Comparison of ENCODE assay signal across 8 cellular contexts in genomic region chr12:109291531-109292341, GRCh38. TPM values are rescaled to one million over a fixed set of nuclear protein-coding genes. Genes with fewer than 3 reads are reported as not detected.
A peak's percentile ranks its signal among the peaks of the same experiment; 100 is the strongest.
DNase-seq lines count a peak whose midpoint lies in the region; ATAC-seq and TF ChIP-seq lines count a peak whose summit lies in the region.

No MANE protein-coding gene starts in this region.

- H3K4me1 ChIP-seq in GM23338 (ENCODE audit: insufficient read depth) = no peaks in the 10 kb centered on the region; the same call in 1 of the 2 replicates

- ATAC-seq in GM23338 = peak; percentile 90
- ATAC-seq in HG03280 (IDR thresholded peaks at IDR 0.05; ENCODE audit: unreplicated experiment) = no peak
- ATAC-seq in GM19035 (IDR thresholded peaks at IDR 0.05; ENCODE audit: unreplicated experiment) = no peak

- no peaks in the 10 kb centered on the region for H3F3A ChIP-seq in GM23338 (replicated peaks; ENCODE audit: low read depth)

- no peaks in the 10 kb centered on the region for H3K79me2 ChIP-seq in GM23338 (replicated peaks; ENCODE audit: insufficient read depth)

- peak overlapping the region; percentile 51; the same call in 2 of the 3 replicates for H3K4me3 Mint-ChIP-seq in GM23338
- H3K4me3 Mint-ChIP-seq in activated T-cell treated with anti-CD3 and anti-CD28 coated beads, Interleukin-2, amount 50 U/mL, for 24 hours = no peak overlapping the region

- no peak overlapping the region for H3K27ac Mint-ChIP-seq in GM23338
- no peak overlapping the region for H3K27ac Mint-ChIP-seq in activated T-cell treated with anti-CD3 and anti-CD28 coated beads, Interleukin-2, amount 50 U/mL, for 24 hours

- H3K27me3 ChIP-seq in GM23338 (ENCODE audit: insufficient read depth) = no peaks in the 10 kb centered on the region

- no peaks in the 10 kb centered on the region for H3K36me3 ChIP-seq in GM23338 (ENCODE audit: insufficient read depth)

- TF ChIP-seq CTCF in GM23338 (conservative IDR thresholded peaks at IDR 0.05; ENCODE audit: low read depth in 2 of 2) (no peak), foreskin fibroblast (IDR thresholded peaks at IDR 0.05; ENCODE audit: low read depth, low read length) (no peak)

- H3K9me2 ChIP-seq in GM23338 (ENCODE audit: insufficient read depth) = no peaks in the 10 kb centered on the region

- peaks cover 13% of the 10 kb centered on the region for H3K4me1 Mint-ChIP-seq in GM23338
- no peaks in the 10 kb centered on the region for H3K4me1 Mint-ChIP-seq in activated T-cell treated with anti-CD3 and anti-CD28 coated beads, Interleukin-2, amount 50 U/mL, for 24 hours (ENCODE audit: low read depth)

- peak overlapping the region; percentile 97 for H2AFZ ChIP-seq in GM23338

- H3K27me3 Mint-ChIP-seq in GM23338 (ENCODE audit: insufficient read depth, low read depth, poor library complexity) = peaks cover 10% of the 10 kb centered on the region
- H3K27me3 Mint-ChIP-seq in activated T-cell treated with anti-CD3 and anti-CD28 coated beads, Interleukin-2, amount 50 U/mL, for 24 hours = peaks cover 54% of the 10 kb centered on the region

- H3K36me3 Mint-ChIP-seq in GM23338 (ENCODE audit: low read depth) = no peaks in the 10 kb centered on the region
- H3K36me3 Mint-ChIP-seq in activated T-cell treated with anti-CD3 and anti-CD28 coated beads, Interleukin-2, amount 50 U/mL, for 24 hours (ENCODE audit: low read depth) = no peaks in the 10 kb centered on the region

- H4K20me1 ChIP-seq in GM23338 (replicated peaks; ENCODE audit: insufficient read depth) = no peaks in the 10 kb centered on the region

- H3K4me3 ChIP-seq in GM23338 = peak overlapping the region; percentile 34; the same call in 1 of the 2 replicates
- H3K4me3 ChIP-seq in foreskin fibroblast (ENCODE audit: low read depth in 1 of 2, low read length in 2 of 2) = peak overlapping the region in 1 of 2 donors; percentile 10

- no peak overlapping the region for H3K27ac ChIP-seq in GM23338 (ENCODE audit: low read depth)

- H3K4me2 ChIP-seq in GM23338 = peak overlapping the region; percentile 24; the same call in 1 of the 2 replicates

- H3K9me3 Mint-ChIP-seq in GM23338 = no peaks in the 10 kb centered on the region
- no peaks in the 10 kb centered on the region for H3K9me3 Mint-ChIP-seq in activated T-cell treated with anti-CD3 and anti-CD28 coated beads, Interleukin-2, amount 50 U/mL, for 24 hours

- DNase-seq in GM23338 (ENCODE audit: low spot score) (peak; percentile 92), NCI-H774 (lab: John Stamatoyannopoulos, UW) (peak; percentile 99), foreskin fibroblast (peak; percentile 17 to 59), nucleus accumbens (lab: John Stamatoyannopoulos, UW) (peak; percentile 13 to 91 (median 70)), HCEC 1CT (no peak)
- no peak for DNase-seq in activated T-cell treated with anti-CD3 and anti-CD28 coated beads, Interleukin-2, amount 50 U/mL, for 24 hours

TF ChIP-seq in GM23338, 12 proteins besides CTCF, POLR2A, EP300 and RAD21:
- no peak for TF ChIP-seq STAT1 (IDR thresholded peaks at IDR 0.05; ENCODE audit: unreplicated experiment)
- no peak for TF ChIP-seq EZH2 (IDR thresholded peaks at IDR 0.05; ENCODE audit: low read depth, unreplicated experiment)
- TF ChIP-seq JUNB (IDR thresholded peaks at IDR 0.05; ENCODE audit: unreplicated experiment) = no peak
- TF ChIP-seq POLR2AphosphoS5 (IDR thresholded peaks at IDR 0.05; ENCODE audit: low read depth) = no peak
- no peak for TF ChIP-seq ZNF331 (CRISPR knock-in tag; IDR thresholded peaks at IDR 0.05; ENCODE audit: low read depth)
- TF ChIP-seq CREB1 (CRISPR knock-in tag; IDR thresholded peaks at IDR 0.05; ENCODE audit: low read depth) = no peak
- TF ChIP-seq REST (IDR thresholded peaks at IDR 0.05; ENCODE audit: unreplicated experiment) = no peak
- TF ChIP-seq EZH2phosphoT487 (IDR thresholded peaks at IDR 0.05; ENCODE audit: unreplicated experiment) = no peak
- no peak for TF ChIP-seq ZNF114 (CRISPR knock-in tag; IDR thresholded peaks at IDR 0.05)
- no peak for TF ChIP-seq ETS1 (IDR thresholded peaks at IDR 0.05)

RNA-seq across cellular contexts. Expression of gene FOXN4, which starts 17.3 kb away (rescaled TPM):
- 0.35 TPM in 1 of 2 replicates, not detected in the other for total RNA-seq in GM23338 (2014; rRNA removed; shearing (Covaris generic))
- polyA plus RNA-seq in GM23338 (2016; fragmentation: Nextera tagmentation; extraction: Ambion mirVana) = 0.43 and 0.47 TPM in 2 replicates

RNA-seq across cellular contexts. Expression of gene MYO1H, which starts 56.0 kb away (rescaled TPM):
- total RNA-seq in GM23338 (2014; rRNA removed; shearing (Covaris generic)) = not detected in 2 replicates
- polyA plus RNA-seq in GM23338 (2016; fragmentation: Nextera tagmentation; extraction: Ambion mirVana) = not detected in 2 replicates

Comparison
In these comparisons a context has a peak if more than half of its experiments do, and no peak if none do; other contexts are left out.
1. DNase-seq: peak in GM23338 (single experiment), NCI-H774 (single experiment), foreskin fibroblast (2 of 2) and nucleus accumbens (56 of 56); none in HCEC 1CT (single experiment) and activated T-cell treated with anti-CD3 and anti-CD28 coated beads, Interleukin-2, amount 50 U/mL, for 24 hours (single experiment).